In the genomic region with DNA sequence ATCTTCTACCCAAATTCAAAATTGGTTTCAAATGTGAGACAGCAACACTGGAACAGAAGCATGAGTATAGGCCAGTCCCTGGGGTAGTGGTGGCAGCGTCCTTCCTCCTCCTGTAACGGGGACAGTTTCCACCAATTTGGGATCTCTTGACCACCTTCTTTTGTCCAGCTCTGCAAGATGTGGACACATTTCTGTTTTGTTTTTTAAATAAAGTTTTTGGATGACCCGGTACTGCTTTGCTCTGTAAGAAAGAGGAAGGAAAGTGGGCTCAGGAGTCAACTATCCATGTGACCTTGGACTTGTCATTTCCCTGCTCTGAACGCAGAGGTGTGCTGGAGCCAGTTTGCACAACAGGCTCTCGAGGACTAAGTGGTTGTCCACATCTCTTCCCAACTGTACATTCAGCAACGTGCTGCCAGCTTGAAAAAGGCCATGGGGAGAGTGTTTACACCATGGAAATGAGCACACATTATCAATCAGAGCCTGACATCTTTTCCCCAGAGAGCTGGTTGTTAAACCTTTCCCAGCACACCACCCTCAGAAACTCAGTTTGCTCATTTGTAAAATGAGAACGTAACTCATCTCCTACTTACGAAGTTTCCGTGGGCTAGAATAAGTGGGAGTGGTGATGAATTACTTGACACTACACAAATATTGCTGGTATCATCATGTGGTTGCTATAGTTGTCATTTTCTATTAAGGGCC, we compare ENCODE assay signal across 12 cellular contexts.
DNase-seq lines count a peak whose midpoint lies in the region; ATAC-seq, FAIRE-seq and TF ChIP-seq lines count a peak whose summit lies in the region.
"Had no signal": no experiment of that assay in that cellular context is flagged by ENCODE, and none has a peak within 500 bp of the region (broad histone marks: within the 10 kb centered on the region; RNA-seq: fewer than 3 reads in every experiment).

No MANE protein-coding gene starts in this region.

- peaks cover 0 to 23% (median 0%) of the 10 kb centered on the region in 3 donors for H3K4me1 ChIP-seq in gastroesophageal sphincter
- peaks cover 0 to 5% (median 0%) of the 10 kb centered on the region in 3 donors for H3K4me1 ChIP-seq in pancreas
- H3K4me1 ChIP-seq: SJCRH30 had no signal

- ATAC-seq in GM21619 (IDR thresholded peaks at IDR 0.05; ENCODE audit: unreplicated experiment) (peak; percentile 28), gastroesophageal sphincter (peak; percentile 3), HG03571 (IDR thresholded peaks at IDR 0.05; ENCODE audit: unreplicated experiment) (no peak), HG02678 (IDR thresholded peaks at IDR 0.05; ENCODE audit: unreplicated experiment) (no peak), pancreas (no peak)

- intact Hi-C loops in pancreas (cut with DNase I): no loop called here

- peak overlapping the region; percentile 68 for H3K27ac Mint-ChIP-seq in activated CD4-positive, alpha-beta memory T cell treated with anti-CD3 and anti-CD28 coated beads, Interleukin-2, amount 10 ng/mL, durations not matched to agents 7 days and 5 days
- H3K27ac Mint-ChIP-seq: memory B cell had no signal

- H3K9me3 ChIP-seq in gastroesophageal sphincter (no peaks in the 10 kb centered on the region), pancreas (no peaks in the 10 kb centered on the region)
- H3K9me3 ChIP-seq: heart left ventricle, SJCRH30 had no signal

- H3K27me3 Mint-ChIP-seq in activated CD4-positive, alpha-beta memory T cell treated with anti-CD3 and anti-CD28 coated beads, Interleukin-2, amount 10 ng/mL, durations not matched to agents 7 days and 5 days: no peaks in the 10 kb centered on the region
- H3K27me3 Mint-ChIP-seq: memory B cell had no signal

- no peak for FAIRE-seq in pancreas (lab: Jason Lieb, UNC)

- CTCF ChIA-PET in activated CD4-positive, alpha-beta memory T cell treated with anti-CD3 and anti-CD28 coated beads, Interleukin-2, amount 10 ng/mL, durations not matched to agents 7 days and 5 days (lab: Charles Lee): interaction anchor here (0.6 to 2.1 kb wide), 4 partner anchors 11 to 524 kb away, joined by 3 to 10 read pairs (median 4); no protein-coding TSS in a partner anchor

- no peak for TF ChIP-seq EP300 in gastroesophageal sphincter (IDR thresholded peaks at IDR 0.05)

- no peaks in the 10 kb centered on the region for H3K27me3 ChIP-seq in gastroesophageal sphincter
- no peaks in the 10 kb centered on the region for H3K27me3 ChIP-seq in pancreas
- H3K27me3 ChIP-seq: heart left ventricle, SJCRH30 had no signal

- H3K27ac ChIP-seq in gastroesophageal sphincter: peak overlapping the region in 1 of 4 donors; percentile 19
- H3K27ac ChIP-seq in pancreas: no peak overlapping the region
- H3K27ac ChIP-seq: SJCRH30 had no signal

- 64 to 69% methylated on average over 6 of the region's 9 CpGs for WGBS in gastroesophageal sphincter (ENCODE audit: low coverage in 1 of 2), 2 donors
- 64% methylated on average over 9 of the region's 9 CpGs for WGBS in pancreas, 2 donors

- POLR2A ChIA-PET in activated CD4-positive, alpha-beta memory T cell treated with anti-CD3 and anti-CD28 coated beads, Interleukin-2, amount 10 ng/mL, durations not matched to agents 7 days and 5 days (lab: Charles Lee): interaction anchor here (0.6 to 3.9 kb wide), 8 partner anchors 11 to 488 kb away, joined by 3 to 30 read pairs (median 4); no protein-coding TSS in a partner anchor

- H3K36me3 ChIP-seq in gastroesophageal sphincter (no peaks in the 10 kb centered on the region), pancreas (no peaks in the 10 kb centered on the region)
- H3K36me3 ChIP-seq: heart left ventricle, SJCRH30 had no signal

- no peak for TF ChIP-seq CTCF in gastroesophageal sphincter (IDR thresholded peaks at IDR 0.05)
- no peak for TF ChIP-seq CTCF in pancreas (IDR thresholded peaks at IDR 0.05)

- peaks cover 54% of the 10 kb centered on the region for H3K4me1 Mint-ChIP-seq in activated CD4-positive, alpha-beta memory T cell treated with anti-CD3 and anti-CD28 coated beads, Interleukin-2, amount 10 ng/mL, durations not matched to agents 7 days and 5 days

- DNase-seq in CD1c-positive myeloid dendritic cell (ENCODE audit: extremely low spot score): peak; percentile 74
- no peak for DNase-seq in activated CD4-positive, alpha-beta memory T cell treated with anti-CD3 and anti-CD28 coated beads, Interleukin-2, amount 10 ng/mL, durations not matched to agents 7 days and 5 days
- no peak for DNase-seq in effector CD8-positive, alpha-beta T cell (lab: John Stamatoyannopoulos, UW)
- DNase-seq in pancreas: no peak
- DNase-seq: retina, SJCRH30 had no signal

- H3K4me3 Mint-ChIP-seq in activated CD4-positive, alpha-beta memory T cell treated with anti-CD3 and anti-CD28 coated beads, Interleukin-2, amount 10 ng/mL, durations not matched to agents 7 days and 5 days: no peak overlapping the region
- H3K4me3 Mint-ChIP-seq: memory B cell had no signal

- H3K4me3 ChIP-seq in gastroesophageal sphincter: no peak overlapping the region
- no peak overlapping the region for H3K4me3 ChIP-seq in pancreas
- H3K4me3 ChIP-seq: heart left ventricle, SJCRH30 had no signal

- H3K9me3 Mint-ChIP-seq in activated CD4-positive, alpha-beta memory T cell treated with anti-CD3 and anti-CD28 coated beads, Interleukin-2, amount 10 ng/mL, durations not matched to agents 7 days and 5 days: no peaks in the 10 kb centered on the region
- H3K9me3 Mint-ChIP-seq: memory B cell had no signal

- no peaks in the 10 kb centered on the region for H3K36me3 Mint-ChIP-seq in activated CD4-positive, alpha-beta memory T cell treated with anti-CD3 and anti-CD28 coated beads, Interleukin-2, amount 10 ng/mL, durations not matched to agents 7 days and 5 days (ENCODE audit: low read depth)
- H3K36me3 Mint-ChIP-seq: memory B cell had no signal

- TF ChIP-seq POLR2A in gastroesophageal sphincter (IDR thresholded peaks at IDR 0.05): no peak

Comparison
In these comparisons a context has a peak if more than half of its experiments do, and no peak if none do; other contexts are left out.
1. ATAC-seq: peak in GM21619 (single experiment) and gastroesophageal sphincter (single experiment); none in HG03571 (single experiment), HG02678 (single experiment) and pancreas (0 of 4).